ENCODE assay signal across 1 cellular context in genomic region chr2:70123829-70124117, GRCh38.
TF ChIP-seq lines count a peak whose summit lies in the region.

No MANE protein-coding gene starts in this region.

TF ChIP-seq in liver, 16 proteins besides CTCF, POLR2A, EP300 and RAD21 (continued from another document):
- TF ChIP-seq REST (IDR thresholded peaks at IDR 0.05) (no peak), TAF1 (conservative IDR thresholded peaks at IDR 0.05) (no peak), HNF4A (conservative IDR thresholded peaks at IDR 0.05) (no peak), MAX (IDR thresholded peaks at IDR 0.05) (no peak), FOXA1 (IDR thresholded peaks at IDR 0.05) (no peak), ZBTB33 (IDR thresholded peaks at IDR 0.05) (no peak), JUND (IDR thresholded peaks at IDR 0.05) (no peak), FOXA2 (IDR thresholded peaks at IDR 0.05) (no peak), HNF4G (IDR thresholded peaks at IDR 0.05) (no peak), EGR1 (IDR thresholded peaks at IDR 0.05; ENCODE audit: low read depth in 2 of 2) (no peak), NR2F2 (IDR thresholded peaks at IDR 0.05) (no peak)
